ENCODE assay signal across 36 cellular contexts in genomic region chr9:93364734-93365426, GRCh38.
"Had no signal": no experiment of that assay in that cellular context is flagged by ENCODE, and none has a peak within 500 bp of the region (broad histone marks: within the 10 kb centered on the region; RNA-seq: fewer than 3 reads in every experiment).

No MANE protein-coding gene starts in this region.

- ATAC-seq: activated CD4-positive, alpha-beta T cell treated with anti-CD3 and anti-CD28 coated beads for 36 hours; activated CD4-positive, CD25-positive, alpha-beta regulatory T cell treated with anti-CD3 and anti-CD28 coated beads, Interleukin-2, amount 50 U/mL, for 24 hours; activated CD8-positive, alpha-beta memory T cell treated with anti-CD3 and anti-CD28 coated beads, Interleukin-2, amount 10 ng/mL, durations not matched to agents 7 days and 5 days; activated CD8-positive, alpha-beta T cell treated with anti-CD3 and anti-CD28 coated beads, Interleukin-2, amount 10 ng/mL, durations not matched to agents 7 days and 5 days; activated naive CD8-positive, alpha-beta T cell treated with anti-CD3 and anti-CD28 coated beads, Interleukin-2, amount 50 U/mL, for 24 hours; T-cell; T-helper 17 cell had no signal

- H3K36me3 Mint-ChIP-seq: activated naive CD4-positive, alpha-beta T cell treated with anti-CD3 and anti-CD28 coated beads, Interleukin-2, amount 50 U/mL, for 24 hours; activated naive CD8-positive, alpha-beta T cell treated with anti-CD3 and anti-CD28 coated beads, Interleukin-2, amount 10 ng/mL, durations not matched to agents 7 days and 5 days; brain; T-cell had no signal

- H3K36me3 ChIP-seq: ascending aorta, cardiac muscle cell had no signal

- H3K27ac ChIP-seq: ascending aorta, cardiac muscle cell, VCaP had no signal

- H3K27ac Mint-ChIP-seq: activated CD4-positive, alpha-beta memory T cell treated with anti-CD3 and anti-CD28 coated beads, Interleukin-2, amount 10 ng/mL, durations not matched to agents 7 days and 5 days; activated CD4-positive, alpha-beta T cell treated with anti-CD3 and anti-CD28 coated beads for 36 hours; activated CD4-positive, alpha-beta T cell treated with anti-CD3 and anti-CD28 coated beads, Interleukin-2, amount 10 ng/mL, durations not matched to agents 7 days and 5 days; activated CD8-positive, alpha-beta memory T cell treated with anti-CD3 and anti-CD28 coated beads, Interleukin-2, amount 10 ng/mL, durations not matched to agents 7 days and 5 days; activated CD8-positive, alpha-beta T cell treated with anti-CD3 and anti-CD28 coated beads, Interleukin-2, amount 10 ng/mL, durations not matched to agents 7 days and 5 days; activated naive CD4-positive, alpha-beta T cell treated with anti-CD3 and anti-CD28 coated beads, Interleukin-2, amount 10 ng/mL, durations not matched to agents 7 days and 5 days; activated naive CD4-positive, alpha-beta T cell treated with anti-CD3 and anti-CD28 coated beads, Interleukin-2, amount 50 U/mL, for 24 hours; activated naive CD8-positive, alpha-beta T cell; activated naive CD8-positive, alpha-beta T cell treated with anti-CD3 and anti-CD28 coated beads, Interleukin-2, amount 10 ng/mL, durations not matched to agents 7 days and 5 days; activated naive CD8-positive, alpha-beta T cell treated with anti-CD3 and anti-CD28 coated beads, Interleukin-2, amount 50 U/mL, for 24 hours; activated T-cell treated with anti-CD3 and anti-CD28 coated beads, Interleukin-2, amount 50 U/mL, for 24 hours; activated T-helper 2 cell treated with anti-CD3 and anti-CD28 coated beads, Interferon-gamma antibody, Interleukin-2, Interleukin-4, amounts not matched to agents 10 μg/mL and 5 μg/mL and 100 μg/mL, durations not matched to agents 14 hours and 24 hours and 36 hours; brain; T-cell; T-helper 17 cell; T-helper 2 cell treated with Interferon-gamma antibody and Interleukin-4, amounts not matched to agents 5 μg/mL and 100 μg/mL, for 36 hours had no signal

- H3K9me3 Mint-ChIP-seq: central memory CD8-positive, alpha-beta T cell had no signal

- H3K27me3 Mint-ChIP-seq: activated CD4-positive, alpha-beta T cell treated with anti-CD3 and anti-CD28 coated beads for 36 hours; activated CD4-positive, alpha-beta T cell treated with anti-CD3 and anti-CD28 coated beads, Interleukin-2, amount 10 ng/mL, durations not matched to agents 7 days and 5 days; activated naive CD8-positive, alpha-beta T cell treated with anti-CD3 and anti-CD28 coated beads, Interleukin-2, amount 50 U/mL, for 24 hours had no signal

- H3K4me1 ChIP-seq: ascending aorta had no signal

- DNase-seq: activated CD4-positive, alpha-beta memory T cell treated with anti-CD3 and anti-CD28 coated beads, Interleukin-2, amount 10 ng/mL, durations not matched to agents 7 days and 5 days; activated CD4-positive, alpha-beta T cell treated with anti-CD3 and anti-CD28 coated beads for 1 hour; activated CD4-positive, alpha-beta T cell treated with anti-CD3 and anti-CD28 coated beads for 36 hours; activated CD4-positive, alpha-beta T cell treated with anti-CD3 and anti-CD28 coated beads for 48 hours; activated CD4-positive, alpha-beta T cell treated with anti-CD3 and anti-CD28 coated beads, Interleukin-2, amount 10 ng/mL, durations not matched to agents 7 days and 5 days; activated CD4-positive, alpha-beta T cell treated with anti-CD3 and anti-CD28 coated beads, Interleukin-2, amount 50 U/mL, for 48 hours; activated CD4-positive, CD25-positive, alpha-beta regulatory T cell; activated CD8-positive, alpha-beta memory T cell treated with anti-CD3 and anti-CD28 coated beads for 24 hours; activated CD8-positive, alpha-beta memory T cell treated with anti-CD3 and anti-CD28 coated beads, Interleukin-2, amount 10 ng/mL, durations not matched to agents 7 days and 5 days; activated CD8-positive, alpha-beta memory T cell treated with anti-CD3 and anti-CD28 coated beads, Interleukin-2, amount 50 U/mL, for 48 hours; activated CD8-positive, alpha-beta T cell treated with anti-CD3 and anti-CD28 coated beads, Interleukin-2, amount 10 ng/mL, durations not matched to agents 7 days and 5 days; activated effector memory CD4-positive, alpha-beta T cell treated with Interleukin-2 at 50 U/mL for 16 hours; activated gamma-delta T cell; activated naive CD4-positive, alpha-beta T cell treated with anti-CD3 and anti-CD28 coated beads, Interleukin-2, amount 10 ng/mL, durations not matched to agents 7 days and 5 days; activated naive CD4-positive, alpha-beta T cell treated with Interleukin-2 at 50 U/mL for 16 hours; activated naive CD8-positive, alpha-beta T cell treated with anti-CD3 and anti-CD28 coated beads, Interleukin-2, amount 10 ng/mL, durations not matched to agents 7 days and 5 days; activated naive CD8-positive, alpha-beta T cell treated with anti-CD3 and anti-CD28 coated beads, Interleukin-2, amount 50 U/mL, for 24 hours; activated T-cell treated with anti-CD3 and anti-CD28 coated beads, Interleukin-2, amount 50 U/mL, for 24 hours; activated T-cell treated with anti-CD3 and anti-CD28 coated beads, Interleukin-2, amount 50 U/mL, for 48 hours; amygdala; anterior cingulate cortex; caudate nucleus; cerebellar nuclear complex; T-cell; T-helper 17 cell; T-helper 9 cell had no signal

- H3K4me1 Mint-ChIP-seq: activated CD4-positive, alpha-beta memory T cell treated with anti-CD3 and anti-CD28 coated beads, Interleukin-2, amount 10 ng/mL, durations not matched to agents 7 days and 5 days; activated CD4-positive, alpha-beta T cell treated with anti-CD3 and anti-CD28 coated beads for 36 hours; activated CD4-positive, alpha-beta T cell treated with anti-CD3 and anti-CD28 coated beads, Interleukin-2, amount 10 ng/mL, durations not matched to agents 7 days and 5 days; activated CD8-positive, alpha-beta memory T cell treated with anti-CD3 and anti-CD28 coated beads, Interleukin-2, amount 10 ng/mL, durations not matched to agents 7 days and 5 days; activated naive CD4-positive, alpha-beta T cell treated with anti-CD3 and anti-CD28 coated beads, Interleukin-2, amount 10 ng/mL, durations not matched to agents 7 days and 5 days; activated naive CD4-positive, alpha-beta T cell treated with anti-CD3 and anti-CD28 coated beads, Interleukin-2, amount 50 U/mL, for 24 hours; activated naive CD8-positive, alpha-beta T cell treated with anti-CD3 and anti-CD28 coated beads, Interleukin-2, amount 10 ng/mL, durations not matched to agents 7 days and 5 days; activated naive CD8-positive, alpha-beta T cell treated with anti-CD3 and anti-CD28 coated beads, Interleukin-2, amount 50 U/mL, for 24 hours; brain; central memory CD8-positive, alpha-beta T cell; T-cell; T-helper 17 cell had no signal

- H3K9me3 ChIP-seq: ascending aorta had no signal

- H3K4me3 Mint-ChIP-seq: activated CD4-positive, alpha-beta memory T cell treated with anti-CD3 and anti-CD28 coated beads, Interleukin-2, amount 10 ng/mL, durations not matched to agents 7 days and 5 days; activated CD4-positive, alpha-beta T cell treated with anti-CD3 and anti-CD28 coated beads for 36 hours; activated CD4-positive, alpha-beta T cell treated with anti-CD3 and anti-CD28 coated beads, Interleukin-2, amount 10 ng/mL, durations not matched to agents 7 days and 5 days; activated CD8-positive, alpha-beta memory T cell treated with anti-CD3 and anti-CD28 coated beads, Interleukin-2, amount 10 ng/mL, durations not matched to agents 7 days and 5 days; activated CD8-positive, alpha-beta T cell treated with anti-CD3 and anti-CD28 coated beads, Interleukin-2, amount 10 ng/mL, durations not matched to agents 7 days and 5 days; activated naive CD4-positive, alpha-beta T cell treated with anti-CD3 and anti-CD28 coated beads, Interleukin-2, amount 10 ng/mL, durations not matched to agents 7 days and 5 days; activated naive CD4-positive, alpha-beta T cell treated with anti-CD3 and anti-CD28 coated beads, Interleukin-2, amount 50 U/mL, for 24 hours; activated naive CD8-positive, alpha-beta T cell; activated naive CD8-positive, alpha-beta T cell treated with anti-CD3 and anti-CD28 coated beads, Interleukin-2, amount 10 ng/mL, durations not matched to agents 7 days and 5 days; activated naive CD8-positive, alpha-beta T cell treated with anti-CD3 and anti-CD28 coated beads, Interleukin-2, amount 50 U/mL, for 24 hours; activated T-cell treated with anti-CD3 and anti-CD28 coated beads, Interleukin-2, amount 50 U/mL, for 24 hours; brain; central memory CD8-positive, alpha-beta T cell; T-cell; T-helper 17 cell; T-helper 2 cell treated with Interferon-gamma antibody and Interleukin-4, amounts not matched to agents 5 μg/mL and 100 μg/mL, for 36 hours had no signal

- H3K4me3 ChIP-seq: ascending aorta, cardiac muscle cell had no signal

- H3K27me3 ChIP-seq: ascending aorta, cardiac muscle cell had no signal
